2 cellular contexts compared by ENCODE assay signal in genomic region chr3:115154611-115155010, GRCh38.
TF ChIP-seq lines count a peak whose summit lies in the region.

No MANE protein-coding gene starts in this region.

TF ChIP-seq in HepG2, 621 proteins besides CTCF, POLR2A, EP300 and RAD21:
- no peak for TF ChIP-seq ATF6 (CRISPR knock-in tag; conservative IDR thresholded peaks at IDR 0.05)
- TF ChIP-seq, protein P1, sequence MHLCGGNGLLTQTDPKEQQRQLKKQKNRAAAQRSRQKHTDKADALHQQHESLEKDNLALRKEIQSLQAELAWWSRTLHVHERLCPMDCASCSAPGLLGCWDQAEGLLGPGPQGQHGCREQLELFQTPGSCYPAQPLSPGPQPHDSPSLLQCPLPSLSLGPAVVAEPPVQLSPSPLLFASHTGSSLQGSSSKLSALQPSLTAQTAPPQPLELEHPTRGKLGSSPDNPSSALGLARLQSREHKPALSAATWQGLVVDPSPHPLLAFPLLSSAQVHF (CRISPR knock-in tag; IDR thresholded peaks at IDR 0.05), result no peak
- no peak for TF ChIP-seq CBX5 (CRISPR knock-in tag; IDR thresholded peaks at IDR 0.05; ENCODE audit: borderline replicate concordance)
- TF ChIP-seq, protein P2, sequence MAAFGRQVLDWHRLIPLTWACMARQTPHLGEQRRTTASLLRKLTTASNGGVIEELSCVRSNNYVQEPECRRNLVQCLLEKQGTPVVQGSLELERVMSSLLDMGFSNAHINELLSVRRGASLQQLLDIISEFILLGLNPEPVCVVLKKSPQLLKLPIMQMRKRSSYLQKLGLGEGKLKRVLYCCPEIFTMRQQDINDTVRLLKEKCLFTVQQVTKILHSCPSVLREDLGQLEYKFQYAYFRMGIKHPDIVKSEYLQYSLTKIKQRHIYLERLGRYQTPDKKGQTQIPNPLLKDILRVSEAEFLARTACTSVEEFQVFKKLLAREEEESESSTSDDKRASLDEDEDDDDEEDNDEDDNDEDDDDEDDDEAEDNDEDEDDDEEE (CRISPR knock-in tag; IDR thresholded peaks at IDR 0.05), result no peak
- TF ChIP-seq EZH2 (conservative IDR thresholded peaks at IDR 0.05; ENCODE audit: low read depth, low read length), result no peak
- TF ChIP-seq, protein P3, sequence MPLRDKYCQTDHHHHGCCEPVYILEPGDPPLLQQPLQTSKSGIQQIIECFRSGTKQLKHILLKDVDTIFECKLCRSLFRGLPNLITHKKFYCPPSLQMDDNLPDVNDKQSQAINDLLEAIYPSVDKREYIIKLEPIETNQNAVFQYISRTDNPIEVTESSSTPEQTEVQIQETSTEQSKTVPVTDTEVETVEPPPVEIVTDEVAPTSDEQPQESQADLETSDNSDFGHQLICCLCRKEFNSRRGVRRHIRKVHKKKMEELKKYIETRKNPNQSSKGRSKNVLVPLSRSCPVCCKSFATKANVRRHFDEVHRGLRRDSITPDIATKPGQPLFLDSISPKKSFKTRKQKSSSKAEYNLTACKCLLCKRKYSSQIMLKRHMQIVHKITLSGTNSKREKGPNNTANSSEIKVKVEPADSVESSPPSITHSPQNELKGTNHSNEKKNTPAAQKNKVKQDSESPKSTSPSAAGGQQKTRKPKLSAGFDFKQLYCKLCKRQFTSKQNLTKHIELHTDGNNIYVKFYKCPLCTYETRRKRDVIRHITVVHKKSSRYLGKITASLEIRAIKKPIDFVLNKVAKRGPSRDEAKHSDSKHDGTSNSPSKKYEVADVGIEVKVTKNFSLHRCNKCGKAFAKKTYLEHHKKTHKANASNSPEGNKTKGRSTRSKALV (CRISPR knock-in tag; IDR thresholded peaks at IDR 0.05), result no peak
- TF ChIP-seq GATAD2A (CRISPR knock-in tag; IDR thresholded peaks at IDR 0.05), result no peak

TF ChIP-seq in endothelial cell of umbilical vein, 7 proteins besides CTCF, POLR2A, EP300 and RAD21:
- TF ChIP-seq, protein P4, sequence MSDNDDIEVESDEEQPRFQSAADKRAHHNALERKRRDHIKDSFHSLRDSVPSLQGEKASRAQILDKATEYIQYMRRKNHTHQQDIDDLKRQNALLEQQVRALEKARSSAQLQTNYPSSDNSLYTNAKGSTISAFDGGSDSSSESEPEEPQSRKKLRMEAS (IDR thresholded peaks at IDR 0.05; ENCODE audit: insufficient read depth, insufficient read length), result no peak
- TF ChIP-seq GATA2 (IDR thresholded peaks at IDR 0.05; ENCODE audit: insufficient read depth, insufficient read length, low read depth, low read length), result no peak
- no peak for TF ChIP-seq POLR2AphosphoS5 (IDR thresholded peaks at IDR 0.05; ENCODE audit: insufficient read depth, low read depth, low read length)
- TF ChIP-seq EZH2 (IDR thresholded peaks at IDR 0.05; ENCODE audit: borderline replicate concordance, low read depth, low read length, severe bottlenecking), result no peak
- TF ChIP-seq MYC (IDR thresholded peaks at IDR 0.05; ENCODE audit: low read depth, low read length), result no peak
- no peak for TF ChIP-seq FOS (IDR thresholded peaks at IDR 0.05; ENCODE audit: borderline replicate concordance, insufficient read depth, low read length)
- no peak for TF ChIP-seq JUN (IDR thresholded peaks at IDR 0.05; ENCODE audit: borderline replicate concordance, insufficient read depth, insufficient read length, low read depth)
